22 cellular contexts compared by ENCODE assay signal in genomic region chr16:86367291-86368072, GRCh38.
"Had no signal": no experiment of that assay in that cellular context is flagged by ENCODE, and none has a peak within 500 bp of the region (broad histone marks: within the 10 kb centered on the region; RNA-seq: fewer than 3 reads in every experiment).

No MANE protein-coding gene starts in this region.

- DNase-seq: activated CD4-positive, alpha-beta T cell treated with anti-CD3 and anti-CD28 coated beads for 48 hours; activated CD4-positive, CD25-positive, alpha-beta regulatory T cell; activated CD8-positive, alpha-beta T cell treated with anti-CD3 and anti-CD28 coated beads for 36 hours; activated naive CD4-positive, alpha-beta T cell treated with anti-CD3 and anti-CD28 coated beads for 36 hours; activated T-cell treated with anti-CD3 and anti-CD28 coated beads, Interleukin-2, amount 50 U/mL, for 24 hours; anterior cingulate cortex; caudate nucleus; effector memory CD8-positive, alpha-beta T cell; heart left ventricle; midbrain; occipital lobe; stimulated activated CD4-positive, alpha-beta T cell treated with anti-CD3 and anti-CD28 coated beads, Interleukin-15, amount 100 ng/mL, for 24 hours; stimulated activated CD4-positive, alpha-beta T cell treated with anti-CD3 and anti-CD28 coated beads, Interleukin-2, amount 100 ng/mL, for 48 hours; stimulated activated naive CD8-positive, alpha-beta T cell treated with anti-CD3 and anti-CD28 coated beads, Interleukin-15, amount 100 ng/mL, for 72 hours; T1000; testis; upper lobe of right lung had no signal

- H3K27ac ChIP-seq: left lung, right atrium auricular region, testis, upper lobe of right lung had no signal

- H3K36me3 Mint-ChIP-seq: brain had no signal

- H3K9me3 ChIP-seq: heart left ventricle, left lung, right atrium auricular region, testis, upper lobe of right lung had no signal

- H3K4me1 Mint-ChIP-seq: stimulated activated naive CD8-positive, alpha-beta T cell treated with anti-CD3 and anti-CD28 coated beads, Interleukin-15, amount 100 ng/mL, for 72 hours had no signal

- H3K27me3 ChIP-seq: right atrium auricular region, testis had no signal

- H3K4me3 Mint-ChIP-seq: activated CD8-positive, alpha-beta T cell treated with anti-CD3 and anti-CD28 coated beads for 36 hours; activated naive CD4-positive, alpha-beta T cell treated with anti-CD3 and anti-CD28 coated beads for 36 hours; activated T-cell treated with anti-CD3 and anti-CD28 coated beads, Interleukin-2, amount 50 U/mL, for 24 hours; brain; effector memory CD8-positive, alpha-beta T cell; stimulated activated naive CD8-positive, alpha-beta T cell treated with anti-CD3 and anti-CD28 coated beads, Interleukin-15, amount 100 ng/mL, for 72 hours had no signal

- H3K4me3 ChIP-seq: heart left ventricle, left lung, right atrium auricular region, testis, upper lobe of right lung had no signal

- H3K27ac Mint-ChIP-seq: activated CD8-positive, alpha-beta T cell treated with anti-CD3 and anti-CD28 coated beads for 36 hours; activated naive CD4-positive, alpha-beta T cell treated with anti-CD3 and anti-CD28 coated beads for 36 hours; activated T-cell treated with anti-CD3 and anti-CD28 coated beads, Interleukin-2, amount 50 U/mL, for 24 hours; activated T-helper 2 cell treated with anti-CD3 and anti-CD28 coated beads, Interferon-gamma antibody, Interleukin-2, Interleukin-4, amounts not matched to agents 10 μg/mL and 5 μg/mL and 100 μg/mL, durations not matched to agents 14 hours and 24 hours and 36 hours; effector memory CD8-positive, alpha-beta T cell; stimulated activated naive CD8-positive, alpha-beta T cell treated with anti-CD3 and anti-CD28 coated beads, Interleukin-15, amount 100 ng/mL, for 72 hours had no signal

- H3K36me3 ChIP-seq: heart left ventricle, left lung, right atrium auricular region, upper lobe of right lung had no signal

- ATAC-seq: activated CD8-positive, alpha-beta T cell treated with anti-CD3 and anti-CD28 coated beads for 36 hours; effector memory CD8-positive, alpha-beta T cell; heart left ventricle; left lung; stimulated activated naive CD8-positive, alpha-beta T cell treated with anti-CD3 and anti-CD28 coated beads, Interleukin-15, amount 100 ng/mL, for 72 hours; upper lobe of right lung had no signal

- H3K4me1 ChIP-seq: heart left ventricle, left lung, right atrium auricular region, testis had no signal

- FAIRE-seq: frontal cortex had no signal

- H3K9me3 Mint-ChIP-seq: activated CD8-positive, alpha-beta T cell treated with anti-CD3 and anti-CD28 coated beads for 36 hours; activated naive CD4-positive, alpha-beta T cell treated with anti-CD3 and anti-CD28 coated beads for 36 hours; activated T-cell treated with anti-CD3 and anti-CD28 coated beads, Interleukin-2, amount 50 U/mL, for 24 hours; activated T-helper 2 cell treated with anti-CD3 and anti-CD28 coated beads, Interferon-gamma antibody, Interleukin-2, Interleukin-4, amounts not matched to agents 10 μg/mL and 5 μg/mL and 100 μg/mL, durations not matched to agents 14 hours and 24 hours and 36 hours; effector memory CD8-positive, alpha-beta T cell; stimulated activated naive CD8-positive, alpha-beta T cell treated with anti-CD3 and anti-CD28 coated beads, Interleukin-15, amount 100 ng/mL, for 72 hours had no signal
